Comparison of ENCODE assay signal across 1 cellular context in the genomic region with DNA sequence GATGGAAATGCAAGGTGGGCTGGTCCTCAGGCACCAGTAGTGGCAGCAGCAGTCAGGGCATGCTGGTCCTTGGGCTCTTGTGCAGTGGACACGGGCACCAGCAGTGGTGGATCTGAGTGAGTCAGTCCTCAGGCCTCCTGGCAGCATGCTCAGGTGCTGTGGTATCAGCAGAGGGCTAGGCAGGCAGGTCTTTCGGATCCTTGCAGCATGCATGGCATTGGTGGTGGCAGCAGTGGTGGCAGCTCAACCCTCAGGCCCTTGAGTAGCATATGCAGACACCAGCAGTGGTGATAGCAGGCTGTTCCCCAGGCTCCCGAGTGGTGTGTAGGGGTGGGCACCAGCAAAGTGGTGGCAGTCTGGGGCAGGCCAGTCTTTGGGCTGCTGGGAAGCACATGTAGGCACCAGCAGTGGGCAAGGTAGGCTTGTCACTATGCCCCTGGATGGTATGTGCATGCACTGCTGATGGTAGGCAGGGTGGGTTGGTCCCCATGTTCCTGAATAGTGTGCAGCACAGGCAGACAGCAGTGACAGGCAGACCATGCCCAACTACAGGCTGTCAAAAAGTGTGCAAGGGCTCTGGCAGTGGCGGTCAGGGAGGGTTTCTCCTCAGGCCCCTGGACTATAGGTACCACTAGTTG.
A peak's percentile ranks its signal among the peaks of the same experiment; 100 is the strongest.
TF ChIP-seq lines count a peak whose summit lies in the region.

No MANE protein-coding gene starts in this region.

TF ChIP-seq in K562, 482 proteins besides CTCF, POLR2A, EP300 and RAD21:
- TF ChIP-seq IRF2 (CRISPR knock-in tag; IDR thresholded peaks at IDR 0.05): peak; percentile 28; the same call in 1 of the 2 replicates
- TF ChIP-seq HNRNPK (IDR thresholded peaks at IDR 0.05; ENCODE audit: low read depth, low read length, poor library complexity, severe bottlenecking): no peak
- TF ChIP-seq, protein P1, sequence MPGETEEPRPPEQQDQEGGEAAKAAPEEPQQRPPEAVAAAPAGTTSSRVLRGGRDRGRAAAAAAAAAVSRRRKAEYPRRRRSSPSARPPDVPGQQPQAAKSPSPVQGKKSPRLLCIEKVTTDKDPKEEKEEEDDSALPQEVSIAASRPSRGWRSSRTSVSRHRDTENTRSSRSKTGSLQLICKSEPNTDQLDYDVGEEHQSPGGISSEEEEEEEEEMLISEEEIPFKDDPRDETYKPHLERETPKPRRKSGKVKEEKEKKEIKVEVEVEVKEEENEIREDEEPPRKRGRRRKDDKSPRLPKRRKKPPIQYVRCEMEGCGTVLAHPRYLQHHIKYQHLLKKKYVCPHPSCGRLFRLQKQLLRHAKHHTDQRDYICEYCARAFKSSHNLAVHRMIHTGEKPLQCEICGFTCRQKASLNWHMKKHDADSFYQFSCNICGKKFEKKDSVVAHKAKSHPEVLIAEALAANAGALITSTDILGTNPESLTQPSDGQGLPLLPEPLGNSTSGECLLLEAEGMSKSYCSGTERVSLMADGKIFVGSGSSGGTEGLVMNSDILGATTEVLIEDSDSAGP (CRISPR knock-in tag; IDR thresholded peaks at IDR 0.05): no peak
- TF ChIP-seq SMAD4 (CRISPR knock-in tag; conservative IDR thresholded peaks at IDR 0.05): no peak
- TF ChIP-seq DNMT1 (IDR thresholded peaks at IDR 0.05): no peak
- no peak for TF ChIP-seq ATF7 (IDR thresholded peaks at IDR 0.05)
- no peak for TF ChIP-seq TFAM (CRISPR knock-in tag; conservative IDR thresholded peaks at IDR 0.05)
- TF ChIP-seq, protein P2, sequence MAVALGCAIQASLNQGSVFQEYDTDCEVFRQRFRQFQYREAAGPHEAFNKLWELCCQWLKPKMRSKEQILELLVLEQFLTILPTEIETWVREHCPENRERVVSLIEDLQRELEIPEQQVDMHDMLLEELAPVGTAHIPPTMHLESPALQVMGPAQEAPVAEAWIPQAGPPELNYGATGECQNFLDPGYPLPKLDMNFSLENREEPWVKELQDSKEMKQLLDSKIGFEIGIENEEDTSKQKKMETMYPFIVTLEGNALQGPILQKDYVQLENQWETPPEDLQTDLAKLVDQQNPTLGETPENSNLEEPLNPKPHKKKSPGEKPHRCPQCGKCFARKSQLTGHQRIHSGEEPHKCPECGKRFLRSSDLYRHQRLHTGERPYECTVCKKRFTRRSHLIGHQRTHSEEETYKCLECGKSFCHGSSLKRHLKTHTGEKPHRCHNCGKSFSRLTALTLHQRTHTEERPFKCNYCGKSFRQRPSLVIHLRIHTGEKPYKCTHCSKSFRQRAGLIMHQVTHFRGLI (CRISPR knock-in tag; IDR thresholded peaks at IDR 0.05): no peak
- no peak for TF ChIP-seq KAT2B (IDR thresholded peaks at IDR 0.05; ENCODE audit: low read depth, low read length)
- TF ChIP-seq, protein P3, sequence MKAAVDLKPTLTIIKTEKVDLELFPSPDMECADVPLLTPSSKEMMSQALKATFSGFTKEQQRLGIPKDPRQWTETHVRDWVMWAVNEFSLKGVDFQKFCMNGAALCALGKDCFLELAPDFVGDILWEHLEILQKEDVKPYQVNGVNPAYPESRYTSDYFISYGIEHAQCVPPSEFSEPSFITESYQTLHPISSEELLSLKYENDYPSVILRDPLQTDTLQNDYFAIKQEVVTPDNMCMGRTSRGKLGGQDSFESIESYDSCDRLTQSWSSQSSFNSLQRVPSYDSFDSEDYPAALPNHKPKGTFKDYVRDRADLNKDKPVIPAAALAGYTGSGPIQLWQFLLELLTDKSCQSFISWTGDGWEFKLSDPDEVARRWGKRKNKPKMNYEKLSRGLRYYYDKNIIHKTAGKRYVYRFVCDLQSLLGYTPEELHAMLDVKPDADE (conservative IDR thresholded peaks at IDR 0.05; ENCODE audit: control insufficient read depth, low read depth, low read length): no peak
- peak; percentile 65 for TF ChIP-seq RBFOX2 (IDR thresholded peaks at IDR 0.05; ENCODE audit: low read depth, low read length)
